8 cellular contexts compared by ENCODE assay signal in genomic region chrX:54043696-54044125, GRCh38. TPM values are rescaled to one million over a fixed set of nuclear protein-coding genes. Genes with fewer than 3 reads are reported as not detected.
A peak's percentile ranks its signal among the peaks of the same experiment; 100 is the strongest.
DNase-seq lines count a peak whose midpoint lies in the region; ATAC-seq and TF ChIP-seq lines count a peak whose summit lies in the region.

No MANE protein-coding gene starts in this region.

- intact Hi-C loops in activated T-helper 2 cell treated with anti-CD3 and anti-CD28 coated beads, Interferon-gamma antibody, Interleukin-2, Interleukin-4, amounts not matched to agents 10 μg/mL and 5 μg/mL and 100 μg/mL, durations not matched to agents 14 hours and 24 hours and 36 hours (cut with micrococcal nuclease), result loop anchor here (1.0 to 10.0 kb wide), 9 partner anchors 140 to 1121 kb away; partner anchors contain the start of genes FAM120C, GNL3L, KDM5C and MAGED2

- H3K4me3 Mint-ChIP-seq in GM23338, result peak overlapping the region; percentile 97
- peak overlapping the region; percentile 88 for H3K4me3 Mint-ChIP-seq in activated T-helper 2 cell treated with anti-CD3 and anti-CD28 coated beads, Interferon-gamma antibody, Interleukin-2, Interleukin-4, amounts not matched to agents 10 μg/mL and 5 μg/mL and 100 μg/mL, durations not matched to agents 14 hours and 24 hours and 36 hours (ENCODE audit: low read depth)

- H3K36me3 ChIP-seq in GM23338 (ENCODE audit: insufficient read depth), result peaks cover 5% of the 10 kb centered on the region; the same call in 1 of the 2 replicates
- H3K36me3 ChIP-seq in neutrophil, result peaks cover 27% of the 10 kb centered on the region

- no peaks in the 10 kb centered on the region for H3K27me3 ChIP-seq in GM23338 (ENCODE audit: insufficient read depth)
- H3K27me3 ChIP-seq in foreskin keratinocyte, result no peaks in the 10 kb centered on the region
- no peaks in the 10 kb centered on the region for H3K27me3 ChIP-seq in neutrophil

- peak overlapping the region; percentile 99 for H3K27ac Mint-ChIP-seq in GM23338
- H3K27ac Mint-ChIP-seq in activated T-helper 2 cell treated with anti-CD3 and anti-CD28 coated beads, Interferon-gamma antibody, Interleukin-2, Interleukin-4, amounts not matched to agents 10 μg/mL and 5 μg/mL and 100 μg/mL, durations not matched to agents 14 hours and 24 hours and 36 hours, result peak overlapping the region; percentile 97

- H3K9me3 ChIP-seq in neutrophil, result no peaks in the 10 kb centered on the region

- H3K4me1 Mint-ChIP-seq in GM23338, result peaks cover 22% of the 10 kb centered on the region
- peaks cover 15% of the 10 kb centered on the region for H3K4me1 Mint-ChIP-seq in activated T-helper 2 cell treated with anti-CD3 and anti-CD28 coated beads, Interferon-gamma antibody, Interleukin-2, Interleukin-4, amounts not matched to agents 10 μg/mL and 5 μg/mL and 100 μg/mL, durations not matched to agents 14 hours and 24 hours and 36 hours (ENCODE audit: low read depth)

- H3K4me1 ChIP-seq in GM23338 (ENCODE audit: insufficient read depth), result no peaks in the 10 kb centered on the region; the same call in 1 of the 2 replicates
- H3K4me1 ChIP-seq in foreskin keratinocyte, result no peaks in the 10 kb centered on the region
- H3K4me1 ChIP-seq in neutrophil (ENCODE audit: control insufficient read depth in 1 of 2, insufficient read depth in 1 of 2, low read depth in 1 of 2, low read length in 1 of 2), result peaks cover 13 to 18% of the 10 kb centered on the region in 2 experiments

- TF ChIP-seq CTCF in GM23338 (conservative IDR thresholded peaks at IDR 0.05; ENCODE audit: low read depth in 2 of 2) (no peak), foreskin keratinocyte (conservative IDR thresholded peaks at IDR 0.05) (no peak), neutrophil (IDR thresholded peaks at IDR 0.05) (no peak)

- no peaks in the 10 kb centered on the region for H3K9me3 Mint-ChIP-seq in GM23338
- H3K9me3 Mint-ChIP-seq in activated T-helper 2 cell treated with anti-CD3 and anti-CD28 coated beads, Interferon-gamma antibody, Interleukin-2, Interleukin-4, amounts not matched to agents 10 μg/mL and 5 μg/mL and 100 μg/mL, durations not matched to agents 14 hours and 24 hours and 36 hours, result no peaks in the 10 kb centered on the region

- no peaks in the 10 kb centered on the region for H4K20me1 ChIP-seq in GM23338 (replicated peaks; ENCODE audit: insufficient read depth)

- peaks cover 24% of the 10 kb centered on the region for H3K36me3 Mint-ChIP-seq in GM23338 (ENCODE audit: low read depth)
- peaks cover 14% of the 10 kb centered on the region for H3K36me3 Mint-ChIP-seq in activated T-helper 2 cell treated with anti-CD3 and anti-CD28 coated beads, Interferon-gamma antibody, Interleukin-2, Interleukin-4, amounts not matched to agents 10 μg/mL and 5 μg/mL and 100 μg/mL, durations not matched to agents 14 hours and 24 hours and 36 hours (ENCODE audit: low read depth)

- peak overlapping the region; percentile 90 for H3K4me2 ChIP-seq in GM23338

- no peaks in the 10 kb centered on the region for H3F3A ChIP-seq in GM23338 (replicated peaks; ENCODE audit: low read depth)

- H3K27me3 Mint-ChIP-seq in GM23338 (ENCODE audit: insufficient read depth, low read depth, poor library complexity), result peaks cover 5% of the 10 kb centered on the region
- no peaks in the 10 kb centered on the region for H3K27me3 Mint-ChIP-seq in activated T-helper 2 cell treated with anti-CD3 and anti-CD28 coated beads, Interferon-gamma antibody, Interleukin-2, Interleukin-4, amounts not matched to agents 10 μg/mL and 5 μg/mL and 100 μg/mL, durations not matched to agents 14 hours and 24 hours and 36 hours (ENCODE audit: low read depth)

- DNase-seq in NCI-H1417 (lab: John Stamatoyannopoulos, UW) (peak in 2 of 3 experiments; percentile 27 to 84), NCI-H1417 treated with DMSO at 0.1 percent for 48 hours (lab: John Stamatoyannopoulos, UW) (no peak), GM23338 (ENCODE audit: low spot score) (peak; percentile 49), MV-4-11 (lab: John Stamatoyannopoulos, UW) (peak; percentile 2), foreskin keratinocyte (no peak), NCI-H2196 treated with DMSO at 0.1 percent for 48 hours (lab: John Stamatoyannopoulos, UW; ENCODE audit: unreplicated experiment) (no peak)
- no peak for DNase-seq in activated T-helper 2 cell treated with anti-CD3 and anti-CD28 coated beads, Interferon-gamma antibody, Interleukin-2, Interleukin-4, amounts not matched to agents 10 μg/mL and 5 μg/mL and 100 μg/mL, durations not matched to agents 14 hours and 24 hours and 36 hours (ENCODE audit: low spot score)

- ATAC-seq in GM23338, result peak; percentile 40
- ATAC-seq in foreskin keratinocyte, result peak; percentile 1

- no peaks in the 10 kb centered on the region for H3K79me2 ChIP-seq in GM23338 (replicated peaks; ENCODE audit: insufficient read depth)

- no peak overlapping the region for H2AFZ ChIP-seq in GM23338

- H3K27ac ChIP-seq in GM23338 (ENCODE audit: low read depth), result peak overlapping the region; percentile 99
- H3K27ac ChIP-seq in foreskin keratinocyte, result peak overlapping the region; percentile 84
- peak overlapping the region; percentile 98 for H3K27ac ChIP-seq in neutrophil

- H3K9me2 ChIP-seq in GM23338 (ENCODE audit: insufficient read depth), result no peaks in the 10 kb centered on the region

- H3K4me3 ChIP-seq in GM23338 (peak overlapping the region; percentile 80), neutrophil (ENCODE audit: low read depth in 1 of 2, low read length in 1 of 2) (peak overlapping the region; percentile 73 to 79)

TF ChIP-seq in GM23338, 12 proteins besides CTCF, POLR2A, EP300 and RAD21 (continues in another document):
- no peak for TF ChIP-seq ZNF462 (CRISPR knock-in tag; IDR thresholded peaks at IDR 0.05)
- no peak for TF ChIP-seq CREB1 (CRISPR knock-in tag; IDR thresholded peaks at IDR 0.05; ENCODE audit: low read depth)
- no peak for TF ChIP-seq JUNB (IDR thresholded peaks at IDR 0.05; ENCODE audit: unreplicated experiment)
- TF ChIP-seq ZNF331 (CRISPR knock-in tag; IDR thresholded peaks at IDR 0.05; ENCODE audit: low read depth), result no peak
- TF ChIP-seq ZNF114 (CRISPR knock-in tag; IDR thresholded peaks at IDR 0.05), result no peak

RNA-seq across cellular contexts. Expression of gene PHF8, which starts 0.6 kb away (rescaled TPM):
- total RNA-seq in GM23338 (2014; rRNA removed; shearing (Covaris generic)), result 30.6 and 47.5 TPM in 2 replicates
- polyA plus RNA-seq in GM23338 (2016; fragmentation: Nextera tagmentation; extraction: Ambion mirVana) (9.8 and 12.8 TPM in 2 replicates), foreskin keratinocyte (3.5 and 4.1 TPM in 2 replicates)
- total RNA-seq in activated T-helper 2 cell treated with anti-CD3 and anti-CD28 coated beads, Interferon-gamma antibody, Interleukin-2, Interleukin-4, amounts not matched to agents 10 μg/mL and 5 μg/mL and 100 μg/mL, durations not matched to agents 14 hours and 24 hours and 36 hours, result 41.8 and 47.5 TPM in 2 replicates
- 10.2 and 10.3 TPM in 2 replicates for total RNA-seq in foreskin keratinocyte

Comparison
In these comparisons a context has a peak if more than half of its experiments do, and no peak if none do; other contexts are left out.
1. DNase-seq: peak in NCI-H1417 (2 of 3), GM23338 (single experiment) and MV-4-11 (single experiment); none in NCI-H1417 treated with DMSO at 0.1 percent for 48 hours (single experiment), activated T-helper 2 cell treated with anti-CD3 and anti-CD28 coated beads, Interferon-gamma antibody, Interleukin-2, Interleukin-4, amounts not matched to agents 10 μg/mL and 5 μg/mL and 100 μg/mL, durations not matched to agents 14 hours and 24 hours and 36 hours (single experiment), foreskin keratinocyte (0 of 2) and NCI-H2196 treated with DMSO at 0.1 percent for 48 hours (single experiment).
2. Peak in every context shown above with its lines, with median percentiles within 50 percentile points of each other: H3K27ac ChIP-seq.